32 cellular contexts compared by ENCODE assay signal in the genomic region with DNA sequence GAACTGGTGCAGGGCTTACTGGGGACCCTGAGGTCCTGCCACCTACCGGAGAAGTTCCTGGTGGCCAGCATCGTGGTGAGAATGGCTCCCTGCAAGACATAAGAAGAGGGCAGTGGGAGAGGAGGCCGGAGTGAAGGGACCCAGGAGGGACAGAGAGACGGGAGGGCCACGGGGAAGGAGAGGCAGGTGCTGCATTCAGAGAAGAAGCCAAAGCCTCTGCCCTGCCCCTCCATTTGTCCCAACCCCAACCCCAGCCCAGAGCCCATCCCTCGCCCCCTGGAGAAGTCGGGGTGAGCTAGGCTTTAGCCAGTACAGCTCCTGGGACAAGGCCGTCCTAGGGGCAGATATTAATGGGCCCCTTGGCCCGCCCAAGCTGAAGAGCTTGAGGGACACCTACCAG. TPM values are rescaled to one million over a fixed set of nuclear protein-coding genes. Genes with fewer than 3 reads are reported as not detected.
"Had no signal": no experiment of that assay in that cellular context is flagged by ENCODE, and none has a peak within 500 bp of the region (broad histone marks: within the 10 kb centered on the region; RNA-seq: fewer than 3 reads in every experiment).

No MANE protein-coding gene starts in this region.

- H3K9me3 ChIP-seq: ascending aorta had no signal

- H3K4me1 ChIP-seq: ascending aorta had no signal

- H3K27me3 ChIP-seq: ascending aorta, cardiac muscle cell had no signal

- H3K27ac ChIP-seq: ascending aorta, VCaP had no signal

- DNase-seq: activated B cell treated with CpG ODN at 0.5 μM for 24 hours; activated CD4-positive, alpha-beta memory T cell treated with anti-CD3 and anti-CD28 coated beads for 36 hours; activated CD4-positive, alpha-beta T cell treated with anti-CD3 and anti-CD28 coated beads for 4 hours; activated CD4-positive, alpha-beta T cell treated with anti-CD3 and anti-CD28 coated beads, Interleukin-2, amount 10 ng/mL, durations not matched to agents 24 days and 14 days; activated CD4-positive, alpha-beta T cell treated with anti-CD3 and anti-CD28 coated beads, Interleukin-2, amount 50 U/mL, for 1 hour; activated CD4-positive, alpha-beta T cell treated with anti-CD3 and anti-CD28 coated beads, Interleukin-2, amount 50 U/mL, for 4 hours; activated CD4-positive, CD25-positive, alpha-beta regulatory T cell treated with anti-CD3 and anti-CD28 coated beads, Interleukin-2, amount 50 U/mL, for 72 hours; activated CD8-positive, alpha-beta memory T cell treated with anti-CD3 and anti-CD28 coated beads, Interleukin-2, amount 50 U/mL, for 4 hours; activated CD8-positive, alpha-beta T cell treated with anti-CD3 and anti-CD28 coated beads for 36 hours; activated gamma-delta T cell; activated naive CD4-positive, alpha-beta T cell treated with anti-CD3 and anti-CD28 coated beads, Interleukin-2, amount 10 ng/mL, durations not matched to agents 7 days and 5 days; activated naive CD4-positive, alpha-beta T cell treated with Interleukin-2 at 50 U/mL for 16 hours; activated naive CD8-positive, alpha-beta T cell treated with anti-CD3 and anti-CD28 coated beads, Interleukin-2, amount 10 ng/mL, durations not matched to agents 7 days and 5 days; activated naive CD8-positive, alpha-beta T cell treated with anti-CD3 and anti-CD28 coated beads, Interleukin-2, amount 50 U/mL, for 24 hours; activated T-cell treated with anti-CD3 and anti-CD28 coated beads for 4 hours; activated T-cell treated with anti-CD3 and anti-CD28 coated beads, Interleukin-2, amount 50 U/mL, for 1 hour; activated T-cell treated with anti-CD3 and anti-CD28 coated beads, Interleukin-2, amount 50 U/mL, for 4 hours; activated T-cell treated with anti-CD3 and anti-CD28 coated beads, Interleukin-2, amount 50 U/mL, for 72 hours; amygdala; anterior cingulate cortex; central memory CD4-positive, alpha-beta T cell; T-helper 1 cell; T-helper 2 cell; T-helper 9 cell had no signal

- ATAC-seq: activated CD8-positive, alpha-beta T cell treated with anti-CD3 and anti-CD28 coated beads for 36 hours; activated naive CD8-positive, alpha-beta T cell treated with anti-CD3 and anti-CD28 coated beads, Interleukin-2, amount 50 U/mL, for 24 hours; activated T-cell treated with anti-CD3 and anti-CD28 coated beads, Interleukin-2, amount 50 U/mL, for 4 hours; activated T-cell treated with anti-CD3 and anti-CD28 coated beads, Interleukin-2, amount 50 U/mL, for 72 hours; activated T-helper 17 cell treated with anti-CD3 and anti-CD28 coated beads, Interleukin-2, amount 50 U/mL, for 72 hours had no signal

- H3K4me3 ChIP-seq: ascending aorta, cardiac muscle cell had no signal

- H3K36me3 ChIP-seq: ascending aorta, cardiac muscle cell had no signal

RNA-seq across cellular contexts. Expression of a gene that starts 41.8 kb away (rescaled TPM):
- total RNA-seq: activated B cell treated with CpG ODN at 0.5 μM for 24 hours; activated CD4-positive, alpha-beta memory T cell treated with anti-CD3 and anti-CD28 coated beads for 36 hours; activated CD4-positive, alpha-beta T cell treated with anti-CD3 and anti-CD28 coated beads, Interleukin-2, amount 10 ng/mL, durations not matched to agents 24 days and 14 days; activated CD8-positive, alpha-beta memory T cell treated with anti-CD3 and anti-CD28 coated beads for 36 hours; activated CD8-positive, alpha-beta T cell treated with anti-CD3 and anti-CD28 coated beads for 36 hours; activated naive CD8-positive, alpha-beta T cell treated with anti-CD3 and anti-CD28 coated beads, Interleukin-2, amount 10 ng/mL, durations not matched to agents 7 days and 5 days; activated T-cell treated with anti-CD3 and anti-CD28 coated beads, Interleukin-2, amount 50 U/mL, for 4 hours; activated T-cell treated with anti-CD3 and anti-CD28 coated beads, Interleukin-2, amount 50 U/mL, for 72 hours; activated T-helper 1 cell treated with anti-CD3 and anti-CD28 coated beads, Interleukin-12 subunit alpha, Interleukin-12 subunit beta, Interleukin-2, Interleukin-4 antibody, amounts not matched to agents 30 ng/mL and 10 ng/mL and 1 ng/mL, durations not matched to agents 14 hours and 24 hours and 36 hours; activated T-helper 17 cell treated with anti-CD3 and anti-CD28 coated beads, Interleukin-2, amount 50 U/mL, for 72 hours; ascending aorta had no signal

RNA-seq across cellular contexts. Expression of a gene that starts 55.0 kb away (rescaled TPM):
- total RNA-seq: activated B cell treated with CpG ODN at 0.5 μM for 24 hours; activated CD4-positive, alpha-beta memory T cell treated with anti-CD3 and anti-CD28 coated beads for 36 hours; activated CD4-positive, alpha-beta T cell treated with anti-CD3 and anti-CD28 coated beads, Interleukin-2, amount 10 ng/mL, durations not matched to agents 24 days and 14 days; activated CD8-positive, alpha-beta memory T cell treated with anti-CD3 and anti-CD28 coated beads for 36 hours; activated CD8-positive, alpha-beta T cell treated with anti-CD3 and anti-CD28 coated beads for 36 hours; activated naive CD8-positive, alpha-beta T cell treated with anti-CD3 and anti-CD28 coated beads, Interleukin-2, amount 10 ng/mL, durations not matched to agents 7 days and 5 days; activated T-cell treated with anti-CD3 and anti-CD28 coated beads, Interleukin-2, amount 50 U/mL, for 4 hours; activated T-cell treated with anti-CD3 and anti-CD28 coated beads, Interleukin-2, amount 50 U/mL, for 72 hours; activated T-helper 1 cell treated with anti-CD3 and anti-CD28 coated beads, Interleukin-12 subunit alpha, Interleukin-12 subunit beta, Interleukin-2, Interleukin-4 antibody, amounts not matched to agents 30 ng/mL and 10 ng/mL and 1 ng/mL, durations not matched to agents 14 hours and 24 hours and 36 hours; activated T-helper 17 cell treated with anti-CD3 and anti-CD28 coated beads, Interleukin-2, amount 50 U/mL, for 72 hours; ascending aorta had no signal

RNA-seq across cellular contexts. Expression of a gene that starts 57.9 kb away (rescaled TPM):
- total RNA-seq: activated B cell treated with CpG ODN at 0.5 μM for 24 hours; activated CD4-positive, alpha-beta memory T cell treated with anti-CD3 and anti-CD28 coated beads for 36 hours; activated CD4-positive, alpha-beta T cell treated with anti-CD3 and anti-CD28 coated beads, Interleukin-2, amount 10 ng/mL, durations not matched to agents 24 days and 14 days; activated CD8-positive, alpha-beta memory T cell treated with anti-CD3 and anti-CD28 coated beads for 36 hours; activated CD8-positive, alpha-beta T cell treated with anti-CD3 and anti-CD28 coated beads for 36 hours; activated naive CD8-positive, alpha-beta T cell treated with anti-CD3 and anti-CD28 coated beads, Interleukin-2, amount 10 ng/mL, durations not matched to agents 7 days and 5 days; activated T-cell treated with anti-CD3 and anti-CD28 coated beads, Interleukin-2, amount 50 U/mL, for 4 hours; activated T-cell treated with anti-CD3 and anti-CD28 coated beads, Interleukin-2, amount 50 U/mL, for 72 hours; activated T-helper 1 cell treated with anti-CD3 and anti-CD28 coated beads, Interleukin-12 subunit alpha, Interleukin-12 subunit beta, Interleukin-2, Interleukin-4 antibody, amounts not matched to agents 30 ng/mL and 10 ng/mL and 1 ng/mL, durations not matched to agents 14 hours and 24 hours and 36 hours; activated T-helper 17 cell treated with anti-CD3 and anti-CD28 coated beads, Interleukin-2, amount 50 U/mL, for 72 hours; ascending aorta; bronchial epithelial cell; cardiac muscle cell had no signal
- polyA plus RNA-seq: adipose tissue, cardiac muscle cell had no signal
